Comparison of ENCODE assay signal across 13 cellular contexts in genomic region chr2:74505448-74506246, GRCh38. TPM values are rescaled to one million over a fixed set of nuclear protein-coding genes. Genes with fewer than 3 reads are reported as not detected.
A peak's percentile ranks its signal among the peaks of the same experiment; 100 is the strongest.
DNase-seq lines count a peak whose midpoint lies in the region; ATAC-seq lines count a peak whose summit lies in the region.
"Had no signal": no experiment of that assay in that cellular context is flagged by ENCODE, and none has a peak within 500 bp of the region (broad histone marks: within the 10 kb centered on the region; RNA-seq: fewer than 3 reads in every experiment).

No MANE protein-coding gene starts in this region.

- no peak for DNase-seq in T-helper 2 cell treated with Interferon-gamma antibody and Interleukin-4, amounts not matched to agents 5 μg/mL and 100 μg/mL, for 36 hours (ENCODE audit: low spot score)
- no peak for DNase-seq in T-helper 2 cell
- no peak for DNase-seq in activated T-helper 1 cell treated with anti-CD3 and anti-CD28 coated beads, Interleukin-12 subunit alpha, Interleukin-12 subunit beta, Interleukin-2, Interleukin-4 antibody, amounts not matched to agents 30 ng/mL and 10 ng/mL and 1 ng/mL, durations not matched to agents 14 hours and 24 hours and 36 hours (ENCODE audit: low spot score)
- no peak for DNase-seq in immature natural killer cell
- no peak for DNase-seq in Kasumi-1 (lab: John Stamatoyannopoulos, UW)
- DNase-seq in NCI-H1048 (lab: John Stamatoyannopoulos, UW), result no peak
- no peak for DNase-seq in stimulated activated CD4-positive, alpha-beta T cell treated with anti-CD3 and anti-CD28 coated beads, Interleukin-15, amount 100 ng/mL, for 24 hours
- DNase-seq: activated CD4-positive, alpha-beta T cell treated with anti-CD3 and anti-CD28 coated beads, Interleukin-2, amount 50 U/mL, for 48 hours; NCI-H187 treated with DMSO at 0.1 percent for 48 hours; substantia nigra had no signal

- peaks cover 41% of the 10 kb centered on the region for H3K4me1 Mint-ChIP-seq in T-helper 2 cell treated with Interferon-gamma antibody and Interleukin-4, amounts not matched to agents 5 μg/mL and 100 μg/mL, for 36 hours (ENCODE audit: low read depth)
- H3K4me1 Mint-ChIP-seq in activated T-helper 1 cell treated with anti-CD3 and anti-CD28 coated beads, Interleukin-12 subunit alpha, Interleukin-12 subunit beta, Interleukin-2, Interleukin-4 antibody, amounts not matched to agents 30 ng/mL and 10 ng/mL and 1 ng/mL, durations not matched to agents 14 hours and 24 hours and 36 hours (ENCODE audit: low read depth), result peaks cover 66% of the 10 kb centered on the region
- H3K4me1 Mint-ChIP-seq in immature natural killer cell, result peaks cover 68 to 69% of the 10 kb centered on the region in 2 donors
- peaks cover 63% of the 10 kb centered on the region for H3K4me1 Mint-ChIP-seq in stimulated activated memory B cell treated with anti-CD40 and anti-IgM and Interleukin-4, amounts not matched to agents 10 μg/mL and 1 μg/mL and 100 μg/mL, for 72 hours

- peak overlapping the region; percentile 47 for H3K4me3 Mint-ChIP-seq in T-helper 2 cell treated with Interferon-gamma antibody and Interleukin-4, amounts not matched to agents 5 μg/mL and 100 μg/mL, for 36 hours
- peak overlapping the region; percentile 96 for H3K4me3 Mint-ChIP-seq in activated T-helper 1 cell treated with anti-CD3 and anti-CD28 coated beads, Interleukin-12 subunit alpha, Interleukin-12 subunit beta, Interleukin-2, Interleukin-4 antibody, amounts not matched to agents 30 ng/mL and 10 ng/mL and 1 ng/mL, durations not matched to agents 14 hours and 24 hours and 36 hours
- H3K4me3 Mint-ChIP-seq in immature natural killer cell, result peak overlapping the region in 4 of 5 donors; percentile 42 to 87 (median 52)
- no peak overlapping the region for H3K4me3 Mint-ChIP-seq in stimulated activated memory B cell treated with anti-CD40 and anti-IgM and Interleukin-4, amounts not matched to agents 10 μg/mL and 1 μg/mL and 100 μg/mL, for 72 hours

- ATAC-seq in stimulated activated memory B cell treated with anti-CD40 and anti-IgM and Interleukin-4, amounts not matched to agents 10 μg/mL and 1 μg/mL and 100 μg/mL, for 72 hours, result no peak

- peaks cover 26% of the 10 kb centered on the region for H3K36me3 Mint-ChIP-seq in T-helper 2 cell treated with Interferon-gamma antibody and Interleukin-4, amounts not matched to agents 5 μg/mL and 100 μg/mL, for 36 hours (ENCODE audit: low read depth)
- H3K36me3 Mint-ChIP-seq in activated T-helper 1 cell treated with anti-CD3 and anti-CD28 coated beads, Interleukin-12 subunit alpha, Interleukin-12 subunit beta, Interleukin-2, Interleukin-4 antibody, amounts not matched to agents 30 ng/mL and 10 ng/mL and 1 ng/mL, durations not matched to agents 14 hours and 24 hours and 36 hours (ENCODE audit: low read depth), result peaks cover 36% of the 10 kb centered on the region
- H3K36me3 Mint-ChIP-seq in immature natural killer cell, result peaks cover 5 to 16% (median 13%) of the 10 kb centered on the region in 3 donors
- H3K36me3 Mint-ChIP-seq in stimulated activated memory B cell treated with anti-CD40 and anti-IgM and Interleukin-4, amounts not matched to agents 10 μg/mL and 1 μg/mL and 100 μg/mL, for 72 hours, result peaks cover 24% of the 10 kb centered on the region

- intact Hi-C loops in activated T-helper 1 cell treated with anti-CD3 and anti-CD28 coated beads, Interleukin-12 subunit alpha, Interleukin-12 subunit beta, Interleukin-2, Interleukin-4 antibody, amounts not matched to agents 30 ng/mL and 10 ng/mL and 1 ng/mL, durations not matched to agents 14 hours and 24 hours and 36 hours (cut with micrococcal nuclease), result loop anchor here (2.0 kb wide), 2 partner anchors 149 to 769 kb away; partner anchors contain the start of genes SEMA4F and TPRKB

- H3K9me3 Mint-ChIP-seq in T-helper 2 cell treated with Interferon-gamma antibody and Interleukin-4, amounts not matched to agents 5 μg/mL and 100 μg/mL, for 36 hours, result no peaks in the 10 kb centered on the region
- no peaks in the 10 kb centered on the region for H3K9me3 Mint-ChIP-seq in activated T-helper 1 cell treated with anti-CD3 and anti-CD28 coated beads, Interleukin-12 subunit alpha, Interleukin-12 subunit beta, Interleukin-2, Interleukin-4 antibody, amounts not matched to agents 30 ng/mL and 10 ng/mL and 1 ng/mL, durations not matched to agents 14 hours and 24 hours and 36 hours
- H3K9me3 Mint-ChIP-seq in immature natural killer cell, result no peaks in the 10 kb centered on the region
- H3K9me3 Mint-ChIP-seq in stimulated activated memory B cell treated with anti-CD40 and anti-IgM and Interleukin-4, amounts not matched to agents 10 μg/mL and 1 μg/mL and 100 μg/mL, for 72 hours, result no peaks in the 10 kb centered on the region

- peaks cover 30% of the 10 kb centered on the region for H3K27me3 Mint-ChIP-seq in T-helper 2 cell treated with Interferon-gamma antibody and Interleukin-4, amounts not matched to agents 5 μg/mL and 100 μg/mL, for 36 hours (ENCODE audit: low read depth)
- H3K27me3 Mint-ChIP-seq in activated T-helper 1 cell treated with anti-CD3 and anti-CD28 coated beads, Interleukin-12 subunit alpha, Interleukin-12 subunit beta, Interleukin-2, Interleukin-4 antibody, amounts not matched to agents 30 ng/mL and 10 ng/mL and 1 ng/mL, durations not matched to agents 14 hours and 24 hours and 36 hours (ENCODE audit: insufficient read depth), result peaks cover 25% of the 10 kb centered on the region
- peaks cover 10 to 25% (median 16%) of the 10 kb centered on the region in 3 donors for H3K27me3 Mint-ChIP-seq in immature natural killer cell (ENCODE audit: low read depth in 3 of 3)
- peaks cover 28% of the 10 kb centered on the region for H3K27me3 Mint-ChIP-seq in stimulated activated memory B cell treated with anti-CD40 and anti-IgM and Interleukin-4, amounts not matched to agents 10 μg/mL and 1 μg/mL and 100 μg/mL, for 72 hours

- no peak overlapping the region for H3K27ac Mint-ChIP-seq in T-helper 2 cell treated with Interferon-gamma antibody and Interleukin-4, amounts not matched to agents 5 μg/mL and 100 μg/mL, for 36 hours
- no peak overlapping the region for H3K27ac Mint-ChIP-seq in activated T-helper 1 cell treated with anti-CD3 and anti-CD28 coated beads, Interleukin-12 subunit alpha, Interleukin-12 subunit beta, Interleukin-2, Interleukin-4 antibody, amounts not matched to agents 30 ng/mL and 10 ng/mL and 1 ng/mL, durations not matched to agents 14 hours and 24 hours and 36 hours
- H3K27ac Mint-ChIP-seq in immature natural killer cell, result peak overlapping the region in 2 of 6 donors; percentile 35 to 71
- peak overlapping the region; percentile 80 for H3K27ac Mint-ChIP-seq in stimulated activated memory B cell treated with anti-CD40 and anti-IgM and Interleukin-4, amounts not matched to agents 10 μg/mL and 1 μg/mL and 100 μg/mL, for 72 hours

RNA-seq across cellular contexts. Expression of gene PCGF1, which starts 1.8 kb away (rescaled TPM):
- 41.9 and 45.0 TPM in 2 replicates for total RNA-seq in activated T-helper 1 cell treated with anti-CD3 and anti-CD28 coated beads, Interleukin-12 subunit alpha, Interleukin-12 subunit beta, Interleukin-2, Interleukin-4 antibody, amounts not matched to agents 30 ng/mL and 10 ng/mL and 1 ng/mL, durations not matched to agents 14 hours and 24 hours and 36 hours
- 10 to 100 TPM; 18.8 to 22.8 (median 19.5) TPM for polyA plus RNA-seq in immature natural killer cell

RNA-seq across cellular contexts. Expression of gene LBX2, which starts 6.2 kb away (rescaled TPM):
- total RNA-seq in activated T-helper 1 cell treated with anti-CD3 and anti-CD28 coated beads, Interleukin-12 subunit alpha, Interleukin-12 subunit beta, Interleukin-2, Interleukin-4 antibody, amounts not matched to agents 30 ng/mL and 10 ng/mL and 1 ng/mL, durations not matched to agents 14 hours and 24 hours and 36 hours, result 0.54 and 1.1 TPM in 2 replicates
- not detected for polyA plus RNA-seq in immature natural killer cell

RNA-seq across cellular contexts. Expression of gene TLX2, which starts 8.6 kb away (rescaled TPM):
- 1.2 and 1.5 TPM in 2 replicates for total RNA-seq in activated T-helper 1 cell treated with anti-CD3 and anti-CD28 coated beads, Interleukin-12 subunit alpha, Interleukin-12 subunit beta, Interleukin-2, Interleukin-4 antibody, amounts not matched to agents 30 ng/mL and 10 ng/mL and 1 ng/mL, durations not matched to agents 14 hours and 24 hours and 36 hours
- polyA plus RNA-seq in immature natural killer cell, result not detected
- total RNA-seq: glomerular endothelial cell, lung microvascular endothelial cell had no signal

RNA-seq across cellular contexts. Expression of gene DQX1, which starts 20.4 kb away (rescaled TPM):
- total RNA-seq in activated T-helper 1 cell treated with anti-CD3 and anti-CD28 coated beads, Interleukin-12 subunit alpha, Interleukin-12 subunit beta, Interleukin-2, Interleukin-4 antibody, amounts not matched to agents 30 ng/mL and 10 ng/mL and 1 ng/mL, durations not matched to agents 14 hours and 24 hours and 36 hours, result 0.65 and 0.86 TPM in 2 replicates
- polyA plus RNA-seq in immature natural killer cell, result not detected
- total RNA-seq: glomerular endothelial cell, lung microvascular endothelial cell had no signal

RNA-seq across cellular contexts. Expression of gene TTC31, which starts 22.8 kb away (rescaled TPM):
- 30.2 and 32.2 TPM in 2 replicates for total RNA-seq in activated T-helper 1 cell treated with anti-CD3 and anti-CD28 coated beads, Interleukin-12 subunit alpha, Interleukin-12 subunit beta, Interleukin-2, Interleukin-4 antibody, amounts not matched to agents 30 ng/mL and 10 ng/mL and 1 ng/mL, durations not matched to agents 14 hours and 24 hours and 36 hours
- polyA plus RNA-seq in immature natural killer cell, result 10 to 100 TPM; 15.9 to 35.1 (median 31.9) TPM
